Comparison of ENCODE assay signal across 1 cellular context in genomic region chr16:5398203-5398602, GRCh38.
A peak's percentile ranks its signal among the peaks of the same experiment; 100 is the strongest.
TF ChIP-seq lines count a peak whose summit lies in the region.

No MANE protein-coding gene starts in this region.

TF ChIP-seq in HepG2, 621 proteins besides CTCF, POLR2A, EP300 and RAD21 (continued from another document and continues in another):
- TF ChIP-seq MED1 (CRISPR knock-in tag; IDR thresholded peaks at IDR 0.05), result no peak
- TF ChIP-seq MZF1 (CRISPR knock-in tag; IDR thresholded peaks at IDR 0.05; ENCODE audit: borderline replicate concordance), result no peak
- 0 out of 2 replicates have a peak, but pooled peaks have one; percentile 38 for TF ChIP-seq SP1 (IDR thresholded peaks at IDR 0.05)
- TF ChIP-seq SP1 (CRISPR knock-in tag; IDR thresholded peaks at IDR 0.05), result no peak
- no peak for TF ChIP-seq ELF1 (CRISPR knock-in tag; IDR thresholded peaks at IDR 0.05)
- no peak for TF ChIP-seq IRF9 (CRISPR knock-in tag; IDR thresholded peaks at IDR 0.05; ENCODE audit: borderline replicate concordance)
- no peak for TF ChIP-seq ZNF264 (CRISPR knock-in tag; IDR thresholded peaks at IDR 0.05)
- TF ChIP-seq ARNT (IDR thresholded peaks at IDR 0.05), result 0 out of 2 replicates have a peak, but pooled peaks have one; percentile 88
- no peak for TF ChIP-seq MAFG (CRISPR knock-in tag; IDR thresholded peaks at IDR 0.05)
- no peak for TF ChIP-seq ZKSCAN1 (IDR thresholded peaks at IDR 0.05; ENCODE audit: low read length)
- 0 out of 2 replicates have a peak, but pooled peaks have one; percentile 11 for TF ChIP-seq LCORL (IDR thresholded peaks at IDR 0.05)
- no peak for TF ChIP-seq LCORL (CRISPR knock-in tag; IDR thresholded peaks at IDR 0.05)
- 0 out of 2 replicates have a peak, but pooled peaks have one; percentile 16 for TF ChIP-seq SKIL (CRISPR knock-in tag; IDR thresholded peaks at IDR 0.05; ENCODE audit: borderline replicate concordance)
- no peak for TF ChIP-seq CEBPG (CRISPR knock-in tag; IDR thresholded peaks at IDR 0.05)
- TF ChIP-seq HNRNPH1 (optimal IDR thresholded peaks at IDR 0.05; ENCODE audit: low read depth, low read length), result no peak
- TF ChIP-seq NKX3-1 (CRISPR knock-in tag; IDR thresholded peaks at IDR 0.05), result no peak
- no peak for TF ChIP-seq PHF5A (CRISPR knock-in tag; IDR thresholded peaks at IDR 0.05; ENCODE audit: low read depth, unreplicated experiment)
- no peak for TF ChIP-seq ZFP36 (IDR thresholded peaks at IDR 0.05; ENCODE audit: borderline replicate concordance, low read depth, low read length, partially characterized antibody)
- no peak for TF ChIP-seq FOXO4 (CRISPR knock-in tag; conservative IDR thresholded peaks at IDR 0.05)
- TF ChIP-seq PRDM10 (CRISPR knock-in tag; IDR thresholded peaks at IDR 0.05; ENCODE audit: low read depth), result no peak
- no peak for TF ChIP-seq ZNF782 (CRISPR knock-in tag; IDR thresholded peaks at IDR 0.05; ENCODE audit: borderline replicate concordance)
- no peak for TF ChIP-seq TIGD3 (CRISPR knock-in tag; IDR thresholded peaks at IDR 0.05; ENCODE audit: borderline replicate concordance)
- TF ChIP-seq ATM (IDR thresholded peaks at IDR 0.05; ENCODE audit: borderline replicate concordance), result peak; percentile 78; the same call in 1 of the 2 replicates
- TF ChIP-seq UBTF (CRISPR knock-in tag; IDR thresholded peaks at IDR 0.05), result no peak
- no peak for TF ChIP-seq HBP1 (CRISPR knock-in tag; IDR thresholded peaks at IDR 0.05; ENCODE audit: low read depth)
- no peak for TF ChIP-seq HOXA5 (CRISPR knock-in tag; IDR thresholded peaks at IDR 0.05)
- TF ChIP-seq NFRKB (IDR thresholded peaks at IDR 0.05), result peak; percentile 64; the same call in 1 of the 2 replicates
- TF ChIP-seq RCOR2 (CRISPR knock-in tag; IDR thresholded peaks at IDR 0.05), result no peak
- no peak for TF ChIP-seq KMT2A (CRISPR knock-in tag; IDR thresholded peaks at IDR 0.05)
- TF ChIP-seq MED13 (CRISPR knock-in tag; IDR thresholded peaks at IDR 0.05), result no peak
- TF ChIP-seq MTERF4 (CRISPR knock-in tag; IDR thresholded peaks at IDR 0.05), result no peak
- TF ChIP-seq SOX6 (IDR thresholded peaks at IDR 0.05), result 0 out of 2 replicates have a peak, but pooled peaks have one; percentile 78
- TF ChIP-seq SOX6 (CRISPR knock-in tag; IDR thresholded peaks at IDR 0.05), result no peak
- TF ChIP-seq NFKBIZ (CRISPR knock-in tag; IDR thresholded peaks at IDR 0.05), result no peak
- TF ChIP-seq ZBTB37 (CRISPR knock-in tag; IDR thresholded peaks at IDR 0.05), result no peak
- TF ChIP-seq ZKSCAN8 (CRISPR knock-in tag; IDR thresholded peaks at IDR 0.05; ENCODE audit: borderline replicate concordance), result no peak
- TF ChIP-seq ATF7 (IDR thresholded peaks at IDR 0.05), result 0 out of 2 replicates have a peak, but pooled peaks have one; percentile 14
- TF ChIP-seq ATF7 (CRISPR knock-in tag; IDR thresholded peaks at IDR 0.05), result no peak
- TF ChIP-seq CEBPZ (IDR thresholded peaks at IDR 0.05; ENCODE audit: low read length), result no peak
- no peak for TF ChIP-seq ZC3H4 (CRISPR knock-in tag; IDR thresholded peaks at IDR 0.05; ENCODE audit: borderline replicate concordance)
- no peak for TF ChIP-seq ZNF547 (CRISPR knock-in tag; IDR thresholded peaks at IDR 0.05)
- TF ChIP-seq ARID2 (CRISPR knock-in tag; IDR thresholded peaks at IDR 0.05; ENCODE audit: borderline replicate concordance), result no peak
- TF ChIP-seq NCOA1 (CRISPR knock-in tag; IDR thresholded peaks at IDR 0.05), result no peak
- no peak for TF ChIP-seq NAIF1 (CRISPR knock-in tag; IDR thresholded peaks at IDR 0.05; ENCODE audit: borderline replicate concordance)
- TF ChIP-seq ELF3 (CRISPR knock-in tag; IDR thresholded peaks at IDR 0.05), result no peak
